20 cellular contexts compared by ENCODE assay signal in the genomic region with DNA sequence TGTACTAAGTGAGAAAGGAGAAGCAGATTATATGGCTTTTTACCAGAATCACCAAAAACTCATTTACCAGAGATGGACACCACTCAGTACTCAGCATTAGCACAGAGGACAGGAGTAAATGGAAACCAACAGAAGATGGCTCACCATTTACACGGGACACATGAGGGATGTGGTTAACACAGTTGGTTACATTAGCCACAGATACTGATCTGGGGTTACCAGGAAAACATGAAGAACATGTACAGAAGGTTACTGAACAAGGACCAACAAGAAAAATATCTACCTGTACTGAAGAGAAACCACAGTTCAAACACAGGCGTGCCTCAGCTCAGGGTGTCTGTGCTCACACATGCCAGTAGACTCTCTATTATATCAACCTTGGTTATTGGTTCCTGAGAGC.
"Had no signal": no experiment of that assay in that cellular context is flagged by ENCODE, and none has a peak within 500 bp of the region (broad histone marks: within the 10 kb centered on the region; RNA-seq: fewer than 3 reads in every experiment).

No MANE protein-coding gene starts in this region.

- H3K36me3 Mint-ChIP-seq: activated naive CD8-positive, alpha-beta T cell had no signal

- H3K9me3 Mint-ChIP-seq: dendritic cell treated with granulocyte-macrophage colony-stimulating factor and Interleukin-4, amounts not matched to agents 40 ng/mL and 50 ng/mL, for 4 days; nephron had no signal

- ATAC-seq: activated CD8-positive, alpha-beta T cell treated with anti-CD3 and anti-CD28 coated beads, Interleukin-2, amount 10 ng/mL, durations not matched to agents 7 days and 5 days; esophagus mucosa; left ventricle myocardium superior; right lobe of liver; stimulated activated naive CD8-positive, alpha-beta T cell treated with anti-CD3 and anti-CD28 coated beads, Interleukin-15, amount 100 ng/mL, for 72 hours had no signal

- H3K4me3 Mint-ChIP-seq: activated CD8-positive, alpha-beta T cell treated with anti-CD3 and anti-CD28 coated beads, Interleukin-2, amount 10 ng/mL, durations not matched to agents 7 days and 5 days; activated naive CD8-positive, alpha-beta T cell; dendritic cell treated with granulocyte-macrophage colony-stimulating factor and Interleukin-4, amounts not matched to agents 40 ng/mL and 50 ng/mL, for 4 days; nephron; stimulated activated naive CD8-positive, alpha-beta T cell treated with anti-CD3 and anti-CD28 coated beads, Interleukin-15, amount 100 ng/mL, for 72 hours had no signal

- H3K4me1 Mint-ChIP-seq: stimulated activated naive CD8-positive, alpha-beta T cell treated with anti-CD3 and anti-CD28 coated beads, Interleukin-15, amount 100 ng/mL, for 72 hours had no signal

- DNase-seq: activated CD4-positive, alpha-beta T cell treated with anti-CD3 and anti-CD28 coated beads for 1 hour; activated CD4-positive, alpha-beta T cell treated with anti-CD3 and anti-CD28 coated beads, Interleukin-2, amount 50 U/mL, for 1 hour; activated CD8-positive, alpha-beta T cell treated with anti-CD3 and anti-CD28 coated beads, Interleukin-2, amount 10 ng/mL, durations not matched to agents 7 days and 5 days; activated gamma-delta T cell treated with Interleukin-2 at 50 U/mL for 16 hours; adrenal gland; brain microvascular endothelial cell; caudate nucleus; effector CD4-positive, alpha-beta T cell; glutamatergic neuron; left ventricle myocardium superior; ovary; right lobe of liver; stimulated activated CD4-positive, alpha-beta T cell treated with anti-CD3 and anti-CD28 coated beads, Interleukin-1b, Interleukin-23, amount 100 ng/mL, for 48 hours; stimulated activated naive CD8-positive, alpha-beta T cell treated with anti-CD3 and anti-CD28 coated beads, Interleukin-15, amount 100 ng/mL, for 72 hours; T-helper 9 cell; tibial artery had no signal

- H3K27ac Mint-ChIP-seq: activated CD8-positive, alpha-beta T cell treated with anti-CD3 and anti-CD28 coated beads, Interleukin-2, amount 10 ng/mL, durations not matched to agents 7 days and 5 days; activated naive CD8-positive, alpha-beta T cell; dendritic cell treated with granulocyte-macrophage colony-stimulating factor and Interleukin-4, amounts not matched to agents 40 ng/mL and 50 ng/mL, for 4 days; nephron; stimulated activated naive CD8-positive, alpha-beta T cell treated with anti-CD3 and anti-CD28 coated beads, Interleukin-15, amount 100 ng/mL, for 72 hours had no signal
